Comparison of ENCODE assay signal across 8 cellular contexts in the genomic region with DNA sequence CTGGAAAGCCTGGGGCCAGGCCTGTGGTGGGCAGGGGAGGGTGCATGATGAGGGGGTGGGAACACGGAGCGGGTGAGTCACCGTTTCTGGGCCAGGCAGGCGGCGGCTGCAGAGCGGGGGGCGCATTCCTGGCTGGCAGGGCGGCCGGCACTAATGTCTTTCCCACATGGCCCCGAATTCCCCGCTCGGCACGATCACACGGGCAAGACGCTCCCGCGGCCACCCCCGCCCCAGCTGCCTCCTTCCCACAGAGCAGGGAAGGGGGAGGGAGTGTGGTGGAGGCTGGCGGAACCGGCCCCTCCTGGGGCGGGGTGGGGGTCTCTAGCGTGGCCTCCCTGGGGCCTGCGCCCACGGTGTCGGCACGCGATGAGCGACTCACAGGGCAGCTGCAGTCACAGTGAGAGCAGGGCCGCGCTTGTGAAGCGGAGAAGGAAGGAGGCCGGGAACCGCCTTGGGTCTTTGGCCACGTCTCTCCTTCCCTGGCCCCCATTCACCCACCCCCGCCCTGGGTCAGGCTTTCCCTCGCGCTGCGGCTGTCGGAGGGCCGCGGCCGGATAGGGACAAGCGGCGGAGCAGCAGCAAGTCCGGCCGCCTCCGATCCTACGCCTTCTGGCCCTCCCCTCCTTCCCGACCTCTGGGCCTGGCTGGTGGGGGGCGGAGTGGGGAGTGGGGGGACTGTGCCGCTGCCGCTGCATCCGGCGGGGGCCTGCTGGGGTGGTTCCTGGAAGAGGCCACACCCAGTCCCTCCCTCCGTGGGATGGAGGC. TPM values are rescaled to one million over a fixed set of nuclear protein-coding genes. Genes with fewer than 3 reads are reported as not detected.
DNase-seq lines count a peak whose midpoint lies in the region; ATAC-seq and TF ChIP-seq lines count a peak whose summit lies in the region.

No MANE protein-coding gene starts in this region.

- DNase-seq in AG09319 (ENCODE audit: extremely low read depth, low read depth) (peak; percentile 65), H9 (peak; percentile 85), epidermal melanocyte (ENCODE audit: insufficient read length, low spot score) (peak; percentile 50), mucosa of descending colon (peak; percentile 68 to 78 (median 71)), tibial artery (peak; percentile 74 to 92), NCI-H2196 (lab: John Stamatoyannopoulos, UW; ENCODE audit: unreplicated experiment) (no peak)

- H3K14ac ChIP-seq in H9 (ENCODE audit: insufficient read depth, low read length) = peak overlapping the region; percentile 13; the same call in 1 of the 2 replicates

- H3K4me1 ChIP-seq in H9 (ENCODE audit: insufficient read depth, low read length) = peaks cover 10% of the 10 kb centered on the region
- peaks cover 20% of the 10 kb centered on the region for H3K4me1 ChIP-seq in mucosa of descending colon (ENCODE audit: low read depth)
- H3K4me1 ChIP-seq in tibial artery = peaks cover 4 to 40% (median 36%) of the 10 kb centered on the region in 4 donors

- peaks cover 30% of the 10 kb centered on the region for H3K27me3 Mint-ChIP-seq in H9 (ENCODE audit: low read depth)

- no peaks in the 10 kb centered on the region for H3K79me1 ChIP-seq in H9 (ENCODE audit: insufficient read depth, low read depth, low read length, poor library complexity, severe bottlenecking)

- no peak overlapping the region for H2AFZ ChIP-seq in H9 (ENCODE audit: low read length)

- peaks cover 46 to 55% of the 10 kb centered on the region in 2 experiments for H3K4me1 Mint-ChIP-seq in H9

- H3K36me3 Mint-ChIP-seq in H9 (ENCODE audit: insufficient read depth in 1 of 3, low read depth in 3 of 3) = no peaks in the 10 kb centered on the region; a peak in 1 of 7 replicates

- no peak overlapping the region for H3K23ac ChIP-seq in H9 (ENCODE audit: insufficient read length, low read depth, low read length)

- peak overlapping the region; percentile 83 for H3K18ac ChIP-seq in H9 (ENCODE audit: insufficient read length, low read depth, low read length)

- peak; percentile 61 for ATAC-seq in mucosa of descending colon
- no peak for ATAC-seq in GM21619 (IDR thresholded peaks at IDR 0.05; ENCODE audit: unreplicated experiment)

- WGBS in H9 (ENCODE audit: extremely low coverage, insufficient read length, low lambda C conversion rate) = no CpG with 5 or more reads among the region's 55 CpGs

- TF ChIP-seq CTCF in AG09319 (IDR thresholded peaks at IDR 0.05; ENCODE audit: low read depth, low read length) (no peak), H9 (conservative IDR thresholded peaks at IDR 0.05) (no peak), WI38 (IDR thresholded peaks at IDR 0.05; ENCODE audit: low read depth, low read length) (no peak), mucosa of descending colon (IDR thresholded peaks at IDR 0.05) (no peak), tibial artery (IDR thresholded peaks at IDR 0.05) (no peak)

- no peak overlapping the region for H4K91ac ChIP-seq in H9 (ENCODE audit: insufficient read length, low read depth, low read length)

- peak overlapping the region in 2 of 3 experiments; percentile 56 to 94; a peak in 3 of 7 replicates for H3K27ac Mint-ChIP-seq in H9

- no peaks in the 10 kb centered on the region for H3K9me3 Mint-ChIP-seq in H9

- intact Hi-C loops in mucosa of descending colon (cut with DNase I, micrococcal nuclease) = loop anchor here in 1 of 2 donors (10.0 kb wide), 1 partner anchor 62 kb away; no protein-coding TSS in a partner anchor
- intact Hi-C loops in tibial artery (cut with DNase I; ENCODE audit: low total_unique reads) = loop anchor here (5.0 to 10.0 kb wide), 2 partner anchors 40 to 68 kb away; no protein-coding TSS in a partner anchor

- no peak overlapping the region for H2BK20ac ChIP-seq in H9 (ENCODE audit: low read depth, low read length, poor library complexity, severe bottlenecking)

- H4K5ac ChIP-seq in H9 (ENCODE audit: insufficient read length, low read depth, low read length) = no peak overlapping the region

- no peak overlapping the region for H2AK5ac ChIP-seq in H9 (ENCODE audit: insufficient read length, low read length)

- H3K4me3 ChIP-seq in WI38 (ENCODE audit: low read depth, low read length) = peak overlapping the region; percentile 49
- no peak overlapping the region for H3K4me3 ChIP-seq in mucosa of descending colon
- H3K4me3 ChIP-seq in tibial artery = peak overlapping the region; percentile 49 to 62

- no peak overlapping the region for H3K9ac ChIP-seq in H9 (ENCODE audit: extremely low read depth, insufficient read length, low read length)

- H3K4me2 ChIP-seq in H9 (ENCODE audit: insufficient read depth, insufficient read length, low read length) = peak overlapping the region; percentile 33

- H3K27ac ChIP-seq in H9 (ENCODE audit: insufficient read length, low read depth, low read length) (no peak overlapping the region), tibial artery (peak overlapping the region; percentile 90 to 93)

- peaks cover 7% of the 10 kb centered on the region for H3K23me2 ChIP-seq in H9 (ENCODE audit: insufficient read length, low read depth, low read length, poor library complexity, severe bottlenecking)

- no peak overlapping the region for H2BK120ac ChIP-seq in H9 (ENCODE audit: low read depth, low read length, poor library complexity, severe bottlenecking)

- H2BK12ac ChIP-seq in H9 (ENCODE audit: insufficient read length, low read depth, low read length) = no peak overlapping the region

- H2BK5ac ChIP-seq in H9 (ENCODE audit: insufficient read length, low read length) = no peak overlapping the region

- no peaks in the 10 kb centered on the region for H3K79me2 ChIP-seq in H9 (ENCODE audit: insufficient read depth, low read length)

- H3K9me3 ChIP-seq in H9 (ENCODE audit: control insufficient read depth, low read depth, low read length) = no peaks in the 10 kb centered on the region
- H3K9me3 ChIP-seq in mucosa of descending colon = no peaks in the 10 kb centered on the region
- no peaks in the 10 kb centered on the region for H3K9me3 ChIP-seq in tibial artery

- no peak overlapping the region for H3T11ph ChIP-seq in H9 (ENCODE audit: low read length)

- no peak overlapping the region for H3K4ac ChIP-seq in H9 (ENCODE audit: low read depth, low read length)

- no peak overlapping the region for H2BK15ac ChIP-seq in H9 (ENCODE audit: low read depth, low read length)

- no peak overlapping the region for H4K8ac ChIP-seq in H9 (replicated peaks; ENCODE audit: insufficient read length, low read depth, low read length)

- H3K4me3 Mint-ChIP-seq in H9 = peak overlapping the region; percentile 61 to 77

- H3K27me3 ChIP-seq in H9 (ENCODE audit: insufficient read depth, low read length) (no peaks in the 10 kb centered on the region; the same call in 1 of the 2 replicates), tibial artery (no peaks in the 10 kb centered on the region)

- H4K20me1 ChIP-seq in H9 (ENCODE audit: control insufficient read depth, insufficient read depth, insufficient read length) = no peaks in the 10 kb centered on the region

- H3K36me3 ChIP-seq in mucosa of descending colon (ENCODE audit: low read depth) (no peaks in the 10 kb centered on the region), tibial artery (no peaks in the 10 kb centered on the region)

- no peak overlapping the region for H3K56ac ChIP-seq in H9 (ENCODE audit: insufficient read length, low read depth, low read length)

RNA-seq across cellular contexts. Expression of a gene that starts 48.9 kb away (rescaled TPM):
- total RNA-seq in H9 (2021) (105 and 107 TPM in 2 replicates), mucosa of descending colon (10 to 100 TPM; 28.1 to 31.0 (median 28.3) TPM)
